11 cellular contexts compared by ENCODE assay signal in genomic region chr2:226661789-226662545, GRCh38.
DNase-seq lines count a peak whose midpoint lies in the region; TF ChIP-seq lines count a peak whose summit lies in the region.
"Had no signal": no experiment of that assay in that cellular context is flagged by ENCODE, and none has a peak within 500 bp of the region (broad histone marks: within the 10 kb centered on the region; RNA-seq: fewer than 3 reads in every experiment).

No MANE protein-coding gene starts in this region.

- DNase-seq in Daoy (ENCODE audit: low read depth) (peak; percentile 89), RPMI7951 (ENCODE audit: low read depth) (peak; percentile 96), fibroblast of pulmonary artery (ENCODE audit: low read depth) (peak; percentile 98), trophoblast cell (peak; percentile 71 to 74), NCI-H1930 (lab: John Stamatoyannopoulos, UW) (no peak), C1 segment of cervical spinal cord (lab: John Stamatoyannopoulos, UW) (no peak)
- no peak for DNase-seq in activated CD4-positive, CD25-positive, alpha-beta regulatory T cell treated with anti-CD3 and anti-CD28 coated beads, Interleukin-2, amount 50 U/mL, for 72 hours
- DNase-seq in stimulated activated CD4-positive, alpha-beta T cell treated with anti-CD3 and anti-CD28 coated beads, Interleukin-12 subunit alpha, Interleukin-12 subunit beta, amount 100 ng/mL, for 4 hours = no peak
- DNase-seq: activated naive CD8-positive, alpha-beta T cell treated with anti-CD3 and anti-CD28 coated beads, Interleukin-2, amount 10 ng/mL, durations not matched to agents 7 days and 5 days; left colon; T-helper 1 cell had no signal

- peaks cover 5 to 6% of the 10 kb centered on the region in 2 experiments for H3K4me1 ChIP-seq in trophoblast cell (ENCODE audit: control insufficient read depth in 1 of 2, insufficient read depth in 2 of 2, low read length in 2 of 2)

- no peak for TF ChIP-seq CTCF in fibroblast of pulmonary artery (IDR thresholded peaks at IDR 0.05; ENCODE audit: low read length, missing control alignments)

- no peaks in the 10 kb centered on the region for H3K79me2 ChIP-seq in trophoblast cell (ENCODE audit: control insufficient read depth, insufficient read depth, low read length, poor library complexity)

- peak overlapping the region; percentile 13 for H2BK12ac ChIP-seq in trophoblast cell (ENCODE audit: low read length)

- H3K4me3 ChIP-seq in fibroblast of pulmonary artery (replicated peaks; ENCODE audit: low read depth, low read length) (no peak overlapping the region), trophoblast cell (ENCODE audit: low read depth, low read length) (no peak overlapping the region)

- H4K8ac ChIP-seq in trophoblast cell (ENCODE audit: low read depth, low read length) = no peak overlapping the region

- no peak overlapping the region for H3K14ac ChIP-seq in trophoblast cell (ENCODE audit: low read length)

- no peak overlapping the region for H3K9ac ChIP-seq in trophoblast cell (ENCODE audit: low read length)

- no peaks in the 10 kb centered on the region for H3K36me3 ChIP-seq in trophoblast cell (ENCODE audit: control insufficient read depth in 1 of 2, insufficient read depth in 2 of 2, low read length in 2 of 2)

- H3K79me1 ChIP-seq in trophoblast cell (ENCODE audit: low read length) = no peaks in the 10 kb centered on the region

- no peak overlapping the region for H3K4me2 ChIP-seq in trophoblast cell (ENCODE audit: low read length)

- H3K27ac ChIP-seq in trophoblast cell (ENCODE audit: low read depth, low read length) = no peak overlapping the region

- no peak overlapping the region for H4K12ac ChIP-seq in trophoblast cell (ENCODE audit: low read depth, low read length)

- no CpG with 5 or more reads among the region's 11 CpGs for WGBS in trophoblast cell (ENCODE audit: extremely low coverage, insufficient coverage, insufficient read length)

- no peak overlapping the region for H2AFZ ChIP-seq in trophoblast cell (ENCODE audit: insufficient read depth, low read length, poor library complexity)

- H2BK120ac ChIP-seq in trophoblast cell (ENCODE audit: insufficient read depth, low read length, poor library complexity) = no peak overlapping the region

- peak overlapping the region; percentile 35 for H2AK5ac ChIP-seq in trophoblast cell (ENCODE audit: low read length)

- no peak overlapping the region for H3K4ac ChIP-seq in trophoblast cell (ENCODE audit: low read depth, low read length)

- H3K23ac ChIP-seq in trophoblast cell (ENCODE audit: low read length) = no peak overlapping the region

- no peak overlapping the region for H3K18ac ChIP-seq in trophoblast cell (ENCODE audit: low read length)

- H2BK5ac ChIP-seq in trophoblast cell (ENCODE audit: low read depth, low read length, poor library complexity) = no peak overlapping the region

- no peaks in the 10 kb centered on the region for H3K9me3 ChIP-seq in trophoblast cell (ENCODE audit: insufficient read depth, low read depth, low read length)

- no peaks in the 10 kb centered on the region for H3K27me3 ChIP-seq in trophoblast cell (ENCODE audit: insufficient read depth, low read length)

- no peak overlapping the region for H4K91ac ChIP-seq in trophoblast cell (ENCODE audit: low read depth, low read length)

Comparison
In these comparisons a context has a peak if more than half of its experiments do, and no peak if none do; other contexts are left out.
1. DNase-seq: peak in Daoy (single experiment), RPMI7951 (single experiment), fibroblast of pulmonary artery (single experiment) and trophoblast cell (2 of 2); none in NCI-H1930 (0 of 2), activated CD4-positive, CD25-positive, alpha-beta regulatory T cell treated with anti-CD3 and anti-CD28 coated beads, Interleukin-2, amount 50 U/mL, for 72 hours (single experiment), stimulated activated CD4-positive, alpha-beta T cell treated with anti-CD3 and anti-CD28 coated beads, Interleukin-12 subunit alpha, Interleukin-12 subunit beta, amount 100 ng/mL, for 4 hours (single experiment) and C1 segment of cervical spinal cord (0 of 14).